Comparison of ENCODE assay signal across 9 cellular contexts in genomic region chr3:184582998-184583344, GRCh38. TPM values are rescaled to one million over a fixed set of nuclear protein-coding genes. Genes with fewer than 3 reads are reported as not detected.
DNase-seq lines count a peak whose midpoint lies in the region; ATAC-seq and TF ChIP-seq lines count a peak whose summit lies in the region.
"Had no signal": no experiment of that assay in that cellular context is flagged by ENCODE, and none has a peak within 500 bp of the region (broad histone marks: within the 10 kb centered on the region; RNA-seq: fewer than 3 reads in every experiment).

No MANE protein-coding gene starts in this region.

- H3K4me3 Mint-ChIP-seq in activated T-helper 2 cell treated with anti-CD3 and anti-CD28 coated beads, Interferon-gamma antibody, Interleukin-2, Interleukin-4, amounts not matched to agents 10 μg/mL and 5 μg/mL and 100 μg/mL, durations not matched to agents 14 hours and 24 hours and 36 hours (ENCODE audit: low read depth) = peak overlapping the region; percentile 15
- peak overlapping the region; percentile 83 for H3K4me3 Mint-ChIP-seq in osteocyte (ENCODE audit: unreplicated experiment)

- H3K36me3 ChIP-seq in right atrium auricular region = peaks cover 3% of the 10 kb centered on the region

- H3K36me3 Mint-ChIP-seq in activated T-helper 2 cell treated with anti-CD3 and anti-CD28 coated beads, Interferon-gamma antibody, Interleukin-2, Interleukin-4, amounts not matched to agents 10 μg/mL and 5 μg/mL and 100 μg/mL, durations not matched to agents 14 hours and 24 hours and 36 hours (ENCODE audit: low read depth) = no peaks in the 10 kb centered on the region
- H3K36me3 Mint-ChIP-seq in osteocyte (ENCODE audit: unreplicated experiment) = peaks cover 8% of the 10 kb centered on the region

- POLR2A ChIA-PET in AG04450 (lab: Yijun Ruan, JAX) = interaction anchor here (2.0 kb wide), 1 partner anchor 22 kb away, joined by 8 read pairs; the partner anchor contains the start of gene EPHB3

- no peak for DNase-seq in AG04450 (ENCODE audit: low read depth, low spot score)
- no peak for DNase-seq in activated T-helper 2 cell treated with anti-CD3 and anti-CD28 coated beads, Interferon-gamma antibody, Interleukin-2, Interleukin-4, amounts not matched to agents 10 μg/mL and 5 μg/mL and 100 μg/mL, durations not matched to agents 14 hours and 24 hours and 36 hours (ENCODE audit: low spot score)
- no peak for DNase-seq in right atrium auricular region (ENCODE audit: low spot score)
- no peak for DNase-seq in osteocyte (ENCODE audit: extremely low spot score, unreplicated experiment)
- DNase-seq in activated CD8-positive, alpha-beta memory T cell treated with anti-CD3 and anti-CD28 coated beads, Interleukin-2, amount 50 U/mL, for 4 hours = no peak
- no peak for DNase-seq in NCI-H226
- DNase-seq: central memory CD4-positive, alpha-beta T cell had no signal

- TF ChIP-seq CTCF in AG04450 (IDR thresholded peaks at IDR 0.05; ENCODE audit: low read depth, low read length) (no peak), right atrium auricular region (IDR thresholded peaks at IDR 0.05) (no peak), osteocyte (IDR thresholded peaks at IDR 0.05) (no peak)

- H3K9me3 ChIP-seq in AG04450 (ENCODE audit: control insufficient read depth, insufficient read depth, low read length) (no peaks in the 10 kb centered on the region; the same call in 1 of the 2 replicates), right atrium auricular region (no peaks in the 10 kb centered on the region)

- peaks cover 9% of the 10 kb centered on the region for H3K27me3 ChIP-seq in AG04450 (ENCODE audit: control insufficient read depth, insufficient read depth, low read length)
- H3K27me3 ChIP-seq in right atrium auricular region = no peaks in the 10 kb centered on the region

- H3K27ac ChIP-seq in AG04450 (ENCODE audit: low read depth, low read length) = no peak overlapping the region
- H3K27ac ChIP-seq in right atrium auricular region = peak overlapping the region; percentile 57 to 64

- CTCF ChIA-PET in AG04450 (lab: Charles Lee) = interaction anchor here (0.5 to 1.7 kb wide), 3 partner anchors 22 to 167 kb away, joined by 3 to 7 read pairs (median 3); partner anchors contain the start of gene EPHB3

- intact Hi-C loops in activated T-helper 2 cell treated with anti-CD3 and anti-CD28 coated beads, Interferon-gamma antibody, Interleukin-2, Interleukin-4, amounts not matched to agents 10 μg/mL and 5 μg/mL and 100 μg/mL, durations not matched to agents 14 hours and 24 hours and 36 hours (cut with micrococcal nuclease) = no loop called here

- peaks cover 3% of the 10 kb centered on the region for H3K4me1 Mint-ChIP-seq in activated T-helper 2 cell treated with anti-CD3 and anti-CD28 coated beads, Interferon-gamma antibody, Interleukin-2, Interleukin-4, amounts not matched to agents 10 μg/mL and 5 μg/mL and 100 μg/mL, durations not matched to agents 14 hours and 24 hours and 36 hours (ENCODE audit: low read depth)
- H3K4me1 Mint-ChIP-seq in osteocyte (ENCODE audit: unreplicated experiment) = peaks cover 35% of the 10 kb centered on the region

- H3K27ac Mint-ChIP-seq in activated T-helper 2 cell treated with anti-CD3 and anti-CD28 coated beads, Interferon-gamma antibody, Interleukin-2, Interleukin-4, amounts not matched to agents 10 μg/mL and 5 μg/mL and 100 μg/mL, durations not matched to agents 14 hours and 24 hours and 36 hours = no peak overlapping the region
- peak overlapping the region; percentile 93 for H3K27ac Mint-ChIP-seq in osteocyte (ENCODE audit: unreplicated experiment)

- H3K27me3 Mint-ChIP-seq in activated T-helper 2 cell treated with anti-CD3 and anti-CD28 coated beads, Interferon-gamma antibody, Interleukin-2, Interleukin-4, amounts not matched to agents 10 μg/mL and 5 μg/mL and 100 μg/mL, durations not matched to agents 14 hours and 24 hours and 36 hours (ENCODE audit: low read depth) = peaks cover 32% of the 10 kb centered on the region
- H3K27me3 Mint-ChIP-seq in osteocyte (ENCODE audit: unreplicated experiment) = no peaks in the 10 kb centered on the region

- H3K4me3 ChIP-seq in AG04450 (ENCODE audit: low read depth, low read length) = peak overlapping the region; percentile 35
- peak overlapping the region; percentile 51 to 64 for H3K4me3 ChIP-seq in right atrium auricular region

- H3K4me1 ChIP-seq in right atrium auricular region = peaks cover 0 to 32% of the 10 kb centered on the region in 2 donors

- ATAC-seq in HG02981 (IDR thresholded peaks at IDR 0.05; ENCODE audit: unreplicated experiment) (no peak), GM18873 (IDR thresholded peaks at IDR 0.05; ENCODE audit: low FRiP score, unreplicated experiment) (no peak)

- no peaks in the 10 kb centered on the region for H3K9me3 Mint-ChIP-seq in activated T-helper 2 cell treated with anti-CD3 and anti-CD28 coated beads, Interferon-gamma antibody, Interleukin-2, Interleukin-4, amounts not matched to agents 10 μg/mL and 5 μg/mL and 100 μg/mL, durations not matched to agents 14 hours and 24 hours and 36 hours
- H3K9me3 Mint-ChIP-seq in osteocyte (ENCODE audit: unreplicated experiment) = no peaks in the 10 kb centered on the region

RNA-seq across cellular contexts. Expression of gene EPHB3, which starts 21.4 kb away (rescaled TPM):
- 1.9 TPM in 2 replicates for polyA plus RNA-seq in AG04450 (2011; rRNA removed)
- 5.9 and 6.5 TPM in 2 replicates for polyA minus RNA-seq in AG04450 (2011; rRNA and poly(A)+ RNA removed)
- not detected in 2 replicates for total RNA-seq in activated T-helper 2 cell treated with anti-CD3 and anti-CD28 coated beads, Interferon-gamma antibody, Interleukin-2, Interleukin-4, amounts not matched to agents 10 μg/mL and 5 μg/mL and 100 μg/mL, durations not matched to agents 14 hours and 24 hours and 36 hours
- 1 to 10 TPM; 2.1 to 5.1 TPM for total RNA-seq in right atrium auricular region
- 10.6 and 11.4 TPM in 2 replicates for total RNA-seq in osteocyte
